ENCODE assay signal across 21 cellular contexts in genomic region chr4:151738706-151739105, GRCh38.
"Had no signal": no experiment of that assay in that cellular context is flagged by ENCODE, and none has a peak within 500 bp of the region (broad histone marks: within the 10 kb centered on the region; RNA-seq: fewer than 3 reads in every experiment).

No MANE protein-coding gene starts in this region.

- ATAC-seq: lower lobe of right lung; naive thymus-derived CD8-positive, alpha-beta T cell; pancreas; sciatic nerve; stimulated activated effector memory CD8-positive, alpha-beta T cell treated with anti-CD3 and anti-CD28 coated beads, Interleukin-12 subunit alpha, Interleukin-12 subunit beta, amount 100 ng/mL, for 72 hours; upper lobe of right lung had no signal

- DNase-seq: hippocampal formation; kidney glomerular epithelial cell; lower lobe of right lung; mammary epithelial cell; mesenchymal stem cell; naive thymus-derived CD8-positive, alpha-beta T cell; nucleus accumbens; pancreas; posterior cingulate gyrus; small intestine; spleen; stimulated activated CD4-positive, alpha-beta T cell treated with anti-CD3 and anti-CD28 coated beads, Interleukin-4, amount 100 ng/mL, for 24 hours; stimulated activated naive CD4-positive, alpha-beta T cell; tibial artery; trophoblast cell; upper lobe of right lung had no signal

- H3K9me3 ChIP-seq: pancreas, prostate gland, upper lobe of right lung had no signal

- H3K4me3 ChIP-seq: lower lobe of right lung, pancreas, prostate gland, spleen, suprapubic skin, thoracic aorta, tibial artery, upper lobe of right lung had no signal

- H3K27ac ChIP-seq: lower lobe of right lung, pancreas, prostate gland, spleen, suprapubic skin, thoracic aorta, tibial artery, upper lobe of right lung had no signal

- H3K36me3 ChIP-seq: lower lobe of right lung, pancreas, prostate gland, suprapubic skin, thoracic aorta, upper lobe of right lung had no signal

- H3K27me3 ChIP-seq: pancreas, spleen, suprapubic skin, tibial artery, upper lobe of right lung had no signal

- H3K4me1 ChIP-seq: lower lobe of right lung, pancreas, prostate gland, spleen, suprapubic skin, tibial artery, upper lobe of right lung had no signal
